11 cellular contexts compared by ENCODE assay signal in genomic region chr2:66426250-66427064, GRCh38. TPM values are rescaled to one million over a fixed set of nuclear protein-coding genes. Genes with fewer than 3 reads are reported as not detected.
DNase-seq lines count a peak whose midpoint lies in the region; ATAC-seq, FAIRE-seq and TF ChIP-seq lines count a peak whose summit lies in the region.
"Had no signal": no experiment of that assay in that cellular context is flagged by ENCODE, and none has a peak within 500 bp of the region (broad histone marks: within the 10 kb centered on the region; RNA-seq: fewer than 3 reads in every experiment).

No MANE protein-coding gene starts in this region.

- H3K27ac ChIP-seq in H9 (ENCODE audit: insufficient read length, low read depth, low read length) (no peak overlapping the region), iPS-20b (ENCODE audit: low read length) (no peak overlapping the region), skeletal muscle tissue (ENCODE audit: low read depth, low read length) (no peak overlapping the region)

- peak overlapping the region; percentile 72 to 90 for H3K4me3 Mint-ChIP-seq in H9

- H3K9me3 Mint-ChIP-seq in H9 = peaks cover 0 to 3% of the 10 kb centered on the region in 2 experiments; a peak in 2 of 5 replicates

- H3K14ac ChIP-seq in H9 (ENCODE audit: insufficient read depth, low read length) = no peak overlapping the region

- no peak overlapping the region for H2BK120ac ChIP-seq in H9 (ENCODE audit: low read depth, low read length, poor library complexity, severe bottlenecking)

- no peaks in the 10 kb centered on the region for H3K79me2 ChIP-seq in H9 (ENCODE audit: insufficient read depth, low read length)

- H3K9ac ChIP-seq in H9 (ENCODE audit: extremely low read depth, insufficient read length, low read length) = no peak overlapping the region
- no peak overlapping the region for H3K9ac ChIP-seq in iPS-20b (ENCODE audit: low read depth, low read length)
- no peak overlapping the region for H3K9ac ChIP-seq in skeletal muscle tissue (ENCODE audit: low read depth in 1 of 3, low read length in 3 of 3)

- H2BK5ac ChIP-seq in H9 (ENCODE audit: insufficient read length, low read length) = no peak overlapping the region

- H2BK20ac ChIP-seq in H9 (ENCODE audit: low read depth, low read length, poor library complexity, severe bottlenecking) = no peak overlapping the region

- H3K4me1 Mint-ChIP-seq in H9 = peaks cover 20 to 39% of the 10 kb centered on the region in 2 experiments

- H3K79me1 ChIP-seq in H9 (ENCODE audit: insufficient read depth, low read depth, low read length, poor library complexity, severe bottlenecking) = no peaks in the 10 kb centered on the region

- no peak for ATAC-seq in GM21381 (IDR thresholded peaks at IDR 0.05; ENCODE audit: unreplicated experiment)

- in situ Hi-C loops in astrocyte of the spinal cord (cut with HindIII; ENCODE audit: low sequenced_read_pairs) = loop anchor here (25.0 kb wide), 1 partner anchor 136 kb away; no protein-coding TSS in a partner anchor

- H3K27me3 ChIP-seq in H9 (ENCODE audit: insufficient read depth, low read length) (peaks cover 48% of the 10 kb centered on the region), iPS-20b (ENCODE audit: insufficient read depth, low read length) (peaks cover 87% of the 10 kb centered on the region), skeletal muscle tissue (ENCODE audit: control insufficient read depth in 3 of 3, insufficient read depth in 3 of 3, low read length in 3 of 3) (peaks cover 27 to 32% (median 30%) of the 10 kb centered on the region in 3 donors)

- peaks cover 3% of the 10 kb centered on the region; the same call in 1 of the 2 replicates for H3K4me1 ChIP-seq in H9 (ENCODE audit: insufficient read depth, low read length)
- H3K4me1 ChIP-seq in iPS-20b (ENCODE audit: insufficient read depth, low read length) = peaks cover 14% of the 10 kb centered on the region; the same call in 1 of the 2 replicates
- peaks cover 4 to 16% (median 5%) of the 10 kb centered on the region in 3 donors for H3K4me1 ChIP-seq in skeletal muscle tissue (ENCODE audit: control insufficient read depth in 3 of 3, insufficient read depth in 3 of 3, low read length in 3 of 3)

- H4K8ac ChIP-seq in H9 (replicated peaks; ENCODE audit: insufficient read length, low read depth, low read length) = no peak overlapping the region

- H3K36me3 ChIP-seq in iPS-20b (ENCODE audit: insufficient read depth, low read depth, low read length) (no peaks in the 10 kb centered on the region), skeletal muscle tissue (ENCODE audit: control insufficient read depth in 3 of 3, insufficient read depth in 3 of 3, low read length in 3 of 3) (no peaks in the 10 kb centered on the region)

- H2AFZ ChIP-seq in H9 (ENCODE audit: low read length) = no peak overlapping the region

- H3K27ac Mint-ChIP-seq in H9 = no peak overlapping the region

- peaks cover 94% of the 10 kb centered on the region for H3K27me3 Mint-ChIP-seq in H9 (ENCODE audit: low read depth)

- peak overlapping the region; percentile 54 for H3K4me2 ChIP-seq in H9 (ENCODE audit: insufficient read depth, insufficient read length, low read length)

- H4K5ac ChIP-seq in H9 (ENCODE audit: insufficient read length, low read depth, low read length) = no peak overlapping the region

- H3K4me3 ChIP-seq in astrocyte of the spinal cord (ENCODE audit: low read depth, low read length) = peak overlapping the region; percentile 27
- peak overlapping the region; percentile 71 for H3K4me3 ChIP-seq in iPS-20b (ENCODE audit: low read length)
- H3K4me3 ChIP-seq in skeletal muscle tissue (ENCODE audit: low read length in 3 of 3) = peak overlapping the region in 2 of 3 donors; percentile 49 to 54

- H2BK15ac ChIP-seq in H9 (ENCODE audit: low read depth, low read length) = no peak overlapping the region

- TF ChIP-seq CTCF in H9 (conservative IDR thresholded peaks at IDR 0.05) = no peak
- no peak for TF ChIP-seq CTCF in astrocyte of the spinal cord (IDR thresholded peaks at IDR 0.05; ENCODE audit: low read depth, low read length)

- no peak overlapping the region for H2AK5ac ChIP-seq in H9 (ENCODE audit: insufficient read length, low read length)

- H3K18ac ChIP-seq in H9 (ENCODE audit: insufficient read length, low read depth, low read length) = no peak overlapping the region

- no peak overlapping the region for H3K56ac ChIP-seq in H9 (ENCODE audit: insufficient read length, low read depth, low read length)

- DNase-seq in H9 (peak; percentile 59), astrocyte of the spinal cord (ENCODE audit: low read depth, low spot score) (no peak), RCC 7860 (ENCODE audit: low spot score) (no peak), iPS-NIHi7 (ENCODE audit: extremely low spot score) (no peak), NCI-H1930 (lab: John Stamatoyannopoulos, UW) (no peak)
- DNase-seq: activated CD8-positive, alpha-beta memory T cell treated with anti-CD3 and anti-CD28 coated beads, Interleukin-2, amount 50 U/mL, for 4 hours; effector CD8-positive, alpha-beta T cell; SIG-M5 had no signal

- H3T11ph ChIP-seq in H9 (ENCODE audit: low read length) = no peak overlapping the region

- no peak for FAIRE-seq in RCC 7860 (lab: Jason Lieb, UNC)

- no peak overlapping the region for H3K23ac ChIP-seq in H9 (ENCODE audit: insufficient read length, low read depth, low read length)

- no peaks in the 10 kb centered on the region for H4K20me1 ChIP-seq in H9 (ENCODE audit: control insufficient read depth, insufficient read depth, insufficient read length)

- no peaks in the 10 kb centered on the region for H3K36me3 Mint-ChIP-seq in H9 (ENCODE audit: insufficient read depth in 1 of 3, low read depth in 3 of 3)

- WGBS in H9 (ENCODE audit: extremely low coverage, insufficient read length, low lambda C conversion rate) = no CpG with 5 or more reads among the region's 57 CpGs

- peaks cover 15% of the 10 kb centered on the region for H3K23me2 ChIP-seq in H9 (ENCODE audit: insufficient read length, low read depth, low read length, poor library complexity, severe bottlenecking)

- H2BK12ac ChIP-seq in H9 (ENCODE audit: insufficient read length, low read depth, low read length) = no peak overlapping the region

- no peak overlapping the region for H3K4ac ChIP-seq in H9 (ENCODE audit: low read depth, low read length)

- H4K91ac ChIP-seq in H9 (ENCODE audit: insufficient read length, low read depth, low read length) = no peak overlapping the region

- no peaks in the 10 kb centered on the region for H3K9me3 ChIP-seq in H9 (ENCODE audit: control insufficient read depth, low read depth, low read length)
- H3K9me3 ChIP-seq in iPS-20b (ENCODE audit: insufficient read depth, low read depth, low read length) = no peaks in the 10 kb centered on the region
- no peaks in the 10 kb centered on the region for H3K9me3 ChIP-seq in skeletal muscle tissue (ENCODE audit: control insufficient read depth in 3 of 3, low read length in 3 of 3)

RNA-seq across cellular contexts. Expression of gene MEIS1, which starts 8.5 kb away (rescaled TPM):
- total RNA-seq in H9 (2021) = 0.31 and 0.66 TPM in 2 replicates
- total RNA-seq in skeletal muscle tissue = 13.6 TPM
